9 cellular contexts compared by ENCODE assay signal in the genomic region with DNA sequence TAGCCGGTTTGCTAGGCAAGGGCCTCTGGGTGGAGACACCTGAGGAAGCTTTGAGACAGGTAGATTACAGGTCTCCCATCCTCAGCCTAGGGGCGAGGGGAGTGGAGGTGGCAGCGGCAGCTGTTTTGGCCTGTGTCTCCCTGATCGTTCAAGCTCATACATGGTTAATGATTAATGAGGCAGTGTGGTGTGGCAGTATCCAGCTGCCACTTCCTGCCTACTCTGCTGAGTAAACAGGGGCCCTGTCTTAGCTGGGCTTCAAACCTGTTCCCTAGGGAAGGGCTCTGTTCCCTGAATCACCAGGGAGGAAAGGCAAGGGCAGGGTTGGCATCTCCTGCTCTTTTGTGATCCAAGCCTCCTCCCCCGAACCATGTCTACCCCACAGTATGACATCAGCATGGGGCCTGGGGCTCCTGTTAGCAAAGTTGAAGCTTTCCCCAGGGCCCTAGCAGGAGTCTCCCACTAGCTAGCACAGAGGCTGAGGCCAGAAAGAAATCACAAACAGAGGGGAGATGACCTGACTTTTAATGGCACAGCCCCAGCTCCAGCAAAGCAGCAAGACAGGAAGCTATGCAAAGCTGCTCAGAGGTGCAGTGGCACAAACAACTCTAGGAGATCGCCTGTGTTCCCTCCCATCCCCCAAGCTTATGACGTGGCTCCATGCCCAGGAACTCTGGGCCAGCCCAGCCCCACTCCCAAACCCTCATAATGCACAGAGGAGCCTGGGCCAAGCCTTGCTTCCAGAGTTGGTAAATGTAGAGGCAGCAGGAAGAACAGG. TPM values are rescaled to one million over a fixed set of nuclear protein-coding genes. Genes with fewer than 3 reads are reported as not detected.
A peak's percentile ranks its signal among the peaks of the same experiment; 100 is the strongest.
DNase-seq lines count a peak whose midpoint lies in the region; ATAC-seq, FAIRE-seq and TF ChIP-seq lines count a peak whose summit lies in the region.
"Had no signal": no experiment of that assay in that cellular context is flagged by ENCODE, and none has a peak within 500 bp of the region (broad histone marks: within the 10 kb centered on the region; RNA-seq: fewer than 3 reads in every experiment).

No MANE protein-coding gene starts in this region.

- WGBS in smooth muscle cell (ENCODE audit: low lambda C conversion rate): 45% methylated on average over 7 of the region's 7 CpGs

- H3K27ac ChIP-seq in KMS-11: peak overlapping the region; percentile 19; the same call in 1 of the 2 replicates
- peak overlapping the region; percentile 89 for H3K27ac ChIP-seq in smooth muscle cell (ENCODE audit: low read depth)

- H3K4me3 ChIP-seq in KMS-11 (IDR thresholded peaks at IDR 0.05; ENCODE audit: insufficient read depth, low read depth, low read length) (no peak overlapping the region), smooth muscle cell (no peak overlapping the region)

- POLR2A ChIA-PET in MCF 10A (lab: Yijun Ruan, JAX): interaction anchor here (0.8 to 14.1 kb wide), 18 partner anchors 11 to 1031 kb away, joined by 3 to 401 read pairs (median 6); partner anchors contain the start of genes ABCB6, ANKZF1, ATG9A and CNPPD1

- peaks cover 64% of the 10 kb centered on the region for H3K36me3 Mint-ChIP-seq in MCF 10A (ENCODE audit: insufficient read depth, unreplicated experiment)

- peak; percentile 77 for FAIRE-seq in islet of Langerhans (lab: Jason Lieb, UNC)
- FAIRE-seq: colon had no signal

- H3K4me2 ChIP-seq in KMS-11: peak overlapping the region; percentile 21; the same call in 1 of the 2 replicates
- peak overlapping the region; percentile 58 for H3K4me2 ChIP-seq in smooth muscle cell

- peaks cover 6% of the 10 kb centered on the region; the same call in 1 of the 2 replicates for H3K79me2 ChIP-seq in KMS-11 (ENCODE audit: insufficient read depth, low read depth)
- peaks cover 13% of the 10 kb centered on the region for H3K79me2 ChIP-seq in smooth muscle cell (ENCODE audit: low read depth)

- no peaks in the 10 kb centered on the region for H4K20me1 ChIP-seq in KMS-11 (ENCODE audit: insufficient read depth)
- H4K20me1 ChIP-seq in smooth muscle cell (ENCODE audit: low read depth): no peaks in the 10 kb centered on the region

- intact Hi-C loops in MCF 10A (cut with micrococcal nuclease): loop anchor here (1.0 to 5.0 kb wide), 2 partner anchors 48 to 89 kb away; partner anchors contain the start of gene NHEJ1

- in situ Hi-C loops in SK-MEL-5 (cut with HindIII; ENCODE audit: low pct_unique_long_range_greater_than_20kb, low sequenced_read_pairs): no loop called here

- peak; percentile 95 for DNase-seq in DMS53 treated with DMSO at 0.1 percent for 48 hours (lab: John Stamatoyannopoulos, UW; ENCODE audit: unreplicated experiment)
- peak; percentile 49 for DNase-seq in SK-MEL-5 (ENCODE audit: low read depth, low spot score)
- DNase-seq in MCF 10A (ENCODE audit: unreplicated experiment): peak; percentile 92
- DNase-seq in smooth muscle cell (lab: John Stamatoyannopoulos, UW; ENCODE audit: unreplicated experiment): no peak
- DNase-seq in effector CD8-positive, alpha-beta T cell (lab: John Stamatoyannopoulos, UW): no peak

- H3K4me1 ChIP-seq in KMS-11 (ENCODE audit: low read depth, poor library complexity, severe bottlenecking): peaks cover 26% of the 10 kb centered on the region
- peaks cover 22% of the 10 kb centered on the region for H3K4me1 ChIP-seq in smooth muscle cell (ENCODE audit: low read depth)

- H3K9ac ChIP-seq in KMS-11: no peak overlapping the region
- no peak overlapping the region for H3K9ac ChIP-seq in smooth muscle cell (ENCODE audit: low read depth)

- ATAC-seq in GM21423 (IDR thresholded peaks at IDR 0.05; ENCODE audit: unreplicated experiment): peak; percentile 46

- peak overlapping the region; percentile 64 for H3K4me3 Mint-ChIP-seq in MCF 10A (ENCODE audit: unreplicated experiment)

- H3K27ac Mint-ChIP-seq in MCF 10A (ENCODE audit: low read depth, unreplicated experiment): peak overlapping the region; percentile 86

- no TSS peak for BruUV-seq in MCF 10A (replicated peaks; lab: Mats Ljungman, UMichigan)

- H3K4me1 Mint-ChIP-seq in MCF 10A (ENCODE audit: insufficient read depth, unreplicated experiment): peaks cover 35% of the 10 kb centered on the region

- H3K36me3 ChIP-seq in KMS-11 (ENCODE audit: insufficient read depth) (no peaks in the 10 kb centered on the region), smooth muscle cell (ENCODE audit: low read depth) (no peaks in the 10 kb centered on the region)

- H3K9me3 Mint-ChIP-seq in MCF 10A (ENCODE audit: unreplicated experiment): no peaks in the 10 kb centered on the region

- CTCF ChIA-PET in MCF 10A (lab: Yijun Ruan, JAX): interaction anchor here (0.6 to 10.3 kb wide), 13 partner anchors 13 to 392 kb away, joined by 3 to 123 read pairs (median 4); partner anchors contain the start of genes ANKZF1, ATG9A, CNPPD1 and DNAJB2

- no peaks in the 10 kb centered on the region for H3K27me3 Mint-ChIP-seq in MCF 10A (ENCODE audit: insufficient read depth, unreplicated experiment)

- TF ChIP-seq CTCF in KMS-11 (conservative IDR thresholded peaks at IDR 0.05; ENCODE audit: low read depth, low read length) (no peak), MCF 10A (IDR thresholded peaks at IDR 0.05; ENCODE audit: unreplicated experiment) (no peak), smooth muscle cell (IDR thresholded peaks at IDR 0.05; ENCODE audit: borderline replicate concordance, insufficient read depth, poor library complexity, severe bottlenecking) (no peak)

- 0 out of 2 replicates have a peak, but pooled peaks cover 2% of the 10 kb centered on the region for H3K27me3 ChIP-seq in KMS-11 (ENCODE audit: insufficient read depth, low read depth)
- peaks cover 29% of the 10 kb centered on the region for H3K27me3 ChIP-seq in smooth muscle cell (ENCODE audit: low read depth)

- peaks cover 12% of the 10 kb centered on the region for H3F3A ChIP-seq in smooth muscle cell (ENCODE audit: low read depth)

- H3K9me3 ChIP-seq in smooth muscle cell (replicated peaks; ENCODE audit: low read depth): no peaks in the 10 kb centered on the region

- H2AFZ ChIP-seq in KMS-11 (ENCODE audit: low read depth) (no peak overlapping the region), smooth muscle cell (ENCODE audit: low read depth) (no peak overlapping the region)

RNA-seq across cellular contexts. Expression of gene TUBA4B, which starts 3.7 kb away (rescaled TPM):
- not detected in 2 replicates for total RNA-seq in SK-MEL-5 (2014; rRNA removed; shearing (Covaris generic))
- polyA plus RNA-seq in SK-MEL-5 (2015; cell fraction: cytosol; rRNA removed): not detected in 2 replicates
- not detected in 2 replicates for polyA plus RNA-seq in SK-MEL-5 (2015; cell fraction: nucleus; rRNA removed)
- total RNA-seq in MCF 10A (2022) (not detected in 2 replicates), smooth muscle cell (not detected in 2 replicates)
- not detected in 2 replicates for polyA plus RNA-seq in smooth muscle cell

RNA-seq across cellular contexts. Expression of gene STK16, which starts 4.1 kb away (rescaled TPM):
- 21.7 and 22.6 TPM in 2 replicates for total RNA-seq in SK-MEL-5 (2014; rRNA removed; shearing (Covaris generic))
- polyA plus RNA-seq in SK-MEL-5 (2015; cell fraction: cytosol; rRNA removed): 31.1 and 33.3 TPM in 2 replicates
- 43.3 and 48.3 TPM in 2 replicates for polyA plus RNA-seq in SK-MEL-5 (2015; cell fraction: nucleus; rRNA removed)
- 33.4 and 42.7 TPM in 2 replicates for total RNA-seq in MCF 10A (2022)
- total RNA-seq in smooth muscle cell: 15.2 and 17.8 TPM in 2 replicates
- 8.8 and 9.6 TPM in 2 replicates for polyA plus RNA-seq in smooth muscle cell

RNA-seq across cellular contexts. Expression of gene GLB1L, which starts 4.1 kb away (rescaled TPM):
- total RNA-seq in SK-MEL-5 (2014; rRNA removed; shearing (Covaris generic)): 5.3 and 6.1 TPM in 2 replicates
- 9.7 and 13.6 TPM in 2 replicates for polyA plus RNA-seq in SK-MEL-5 (2015; cell fraction: cytosol; rRNA removed)
- polyA plus RNA-seq in SK-MEL-5 (2015; cell fraction: nucleus; rRNA removed): 11.6 and 32.8 TPM in 2 replicates
- total RNA-seq in MCF 10A (2022) (4.9 and 7.5 TPM in 2 replicates), smooth muscle cell (4.2 and 26.4 TPM in 2 replicates)
- 2.8 and 4.1 TPM in 2 replicates for polyA plus RNA-seq in smooth muscle cell

RNA-seq across cellular contexts. Expression of gene TUBA4A, which starts 4.3 kb away (rescaled TPM):
- 1.4 TPM in 1 of 2 replicates, not detected in the other for total RNA-seq in SK-MEL-5 (2014; rRNA removed; shearing (Covaris generic))
- 0.12 and 0.15 TPM in 2 replicates for polyA plus RNA-seq in SK-MEL-5 (2015; cell fraction: cytosol; rRNA removed)
- polyA plus RNA-seq in SK-MEL-5 (2015; cell fraction: nucleus; rRNA removed): 0.37 TPM in 1 of 2 replicates, not detected in the other
- 37.2 and 80.5 TPM in 2 replicates for total RNA-seq in MCF 10A (2022)
- total RNA-seq in smooth muscle cell: 44.0 and 53.2 TPM in 2 replicates
- 29.4 and 86.5 TPM in 2 replicates for polyA plus RNA-seq in smooth muscle cell

RNA-seq across cellular contexts. Expression of gene ANKZF1, which starts 19.8 kb away (rescaled TPM):
- total RNA-seq in SK-MEL-5 (2014; rRNA removed; shearing (Covaris generic)): 43.5 and 43.6 TPM in 2 replicates
- polyA plus RNA-seq in SK-MEL-5 (2015; cell fraction: cytosol; rRNA removed): 12.6 and 15.3 TPM in 2 replicates
- 277 and 369 TPM in 2 replicates for polyA plus RNA-seq in SK-MEL-5 (2015; cell fraction: nucleus; rRNA removed)
- total RNA-seq in MCF 10A (2022) (45.5 and 45.6 TPM in 2 replicates), smooth muscle cell (35.1 and 52.6 TPM in 2 replicates)
- 31.7 and 60.5 TPM in 2 replicates for polyA plus RNA-seq in smooth muscle cell

Comparison
In these comparisons a context has a peak if more than half of its experiments do, and no peak if none do; other contexts are left out.
1. DNase-seq: peak in DMS53 treated with DMSO at 0.1 percent for 48 hours (single experiment), SK-MEL-5 (single experiment) and MCF 10A (single experiment); none in smooth muscle cell (single experiment) and effector CD8-positive, alpha-beta T cell (single experiment).